In genomic region chr4:10831727-10832408, GRCh38 we compare ENCODE assay signal across 13 cellular contexts.
"Had no signal": no experiment of that assay in that cellular context is flagged by ENCODE, and none has a peak within 500 bp of the region (broad histone marks: within the 10 kb centered on the region; RNA-seq: fewer than 3 reads in every experiment).

No MANE protein-coding gene starts in this region.

- H3K27me3 ChIP-seq: ascending aorta, colonic mucosa, thyroid gland had no signal

- DNase-seq: activated CD4-positive, alpha-beta T cell treated with anti-CD3 and anti-CD28 coated beads for 36 hours; activated CD8-positive, alpha-beta memory T cell treated with anti-CD3 and anti-CD28 coated beads, Interleukin-2, amount 50 U/mL, for 48 hours; activated CD8-positive, alpha-beta T cell treated with anti-CD3 and anti-CD28 coated beads for 36 hours; colonic mucosa; kidney; left ventricle myocardium inferior; stimulated activated CD4-positive, alpha-beta T cell treated with anti-CD3 and anti-CD28 coated beads, Interleukin-4, amount 100 ng/mL, for 4 hours; T1000; thyroid gland had no signal

- H3K4me3 ChIP-seq: ascending aorta, colonic mucosa, left ventricle myocardium inferior, thyroid gland had no signal

- H3K4me3 Mint-ChIP-seq: activated CD4-positive, alpha-beta T cell treated with anti-CD3 and anti-CD28 coated beads for 36 hours; activated CD8-positive, alpha-beta T cell treated with anti-CD3 and anti-CD28 coated beads for 36 hours; neural crest cell had no signal

- H3K36me3 ChIP-seq: ascending aorta, colonic mucosa, left ventricle myocardium inferior, thyroid gland had no signal

- H3K9me3 ChIP-seq: ascending aorta, colonic mucosa, left ventricle myocardium inferior, thyroid gland had no signal

- H3K27ac ChIP-seq: ascending aorta, colonic mucosa, left ventricle myocardium inferior, parathyroid adenoma, thyroid gland, VCaP had no signal

- H3K4me1 ChIP-seq: ascending aorta, colonic mucosa, left ventricle myocardium inferior, parathyroid adenoma, thyroid gland had no signal

- H3K9me3 Mint-ChIP-seq: activated CD8-positive, alpha-beta T cell treated with anti-CD3 and anti-CD28 coated beads for 36 hours had no signal

- ATAC-seq: activated CD4-positive, alpha-beta T cell treated with anti-CD3 and anti-CD28 coated beads for 36 hours; activated CD8-positive, alpha-beta T cell treated with anti-CD3 and anti-CD28 coated beads for 36 hours had no signal

- H3K4me1 Mint-ChIP-seq: activated CD4-positive, alpha-beta T cell treated with anti-CD3 and anti-CD28 coated beads for 36 hours had no signal

- H3K27ac Mint-ChIP-seq: activated CD4-positive, alpha-beta T cell treated with anti-CD3 and anti-CD28 coated beads for 36 hours; activated CD8-positive, alpha-beta T cell treated with anti-CD3 and anti-CD28 coated beads for 36 hours had no signal

- H3K27me3 Mint-ChIP-seq: activated CD8-positive, alpha-beta T cell treated with anti-CD3 and anti-CD28 coated beads for 36 hours had no signal
